In the genomic region with DNA sequence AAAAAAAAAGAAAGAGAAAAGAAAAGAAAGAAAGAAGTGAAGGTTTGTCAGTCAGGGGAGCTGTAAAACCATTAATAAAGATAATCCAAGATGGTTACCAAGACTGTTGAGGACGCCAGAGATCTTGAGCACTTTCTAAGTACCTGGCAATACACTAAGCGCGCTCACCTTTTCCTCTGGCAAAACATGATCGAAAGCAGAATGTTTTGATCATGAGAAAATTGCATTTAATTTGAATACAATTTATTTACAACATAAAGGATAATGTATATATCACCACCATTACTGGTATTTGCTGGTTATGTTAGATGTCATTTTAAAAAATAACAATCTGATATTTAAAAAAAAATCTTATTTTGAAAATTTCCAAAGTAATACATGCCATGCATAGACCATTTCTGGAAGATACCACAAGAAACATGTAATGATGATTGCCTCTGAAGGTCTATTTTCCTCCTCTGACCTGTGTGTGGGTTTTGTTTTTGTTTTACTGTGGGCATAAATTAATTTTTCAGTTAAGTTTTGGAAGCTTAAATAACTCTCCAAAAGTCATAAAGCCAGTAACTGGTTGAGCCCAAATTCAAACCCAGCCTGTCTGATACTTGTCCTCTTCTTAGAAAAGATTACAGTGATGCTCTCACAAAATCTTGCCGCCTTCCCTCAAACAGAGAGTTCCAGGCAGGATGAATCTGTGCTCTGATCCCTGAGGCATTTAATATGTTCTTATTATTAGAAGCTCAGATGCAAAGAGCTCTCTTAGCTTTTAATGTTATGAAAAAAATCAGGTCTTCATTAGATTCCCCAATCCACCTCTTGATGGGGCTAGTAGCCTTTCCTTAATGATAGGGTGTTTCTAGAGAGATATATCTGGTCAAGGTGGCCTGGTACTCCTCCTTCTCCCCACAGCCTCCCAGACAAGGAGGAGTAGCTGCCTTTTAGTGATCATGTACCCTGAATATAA, we compare ENCODE assay signal across 8 cellular contexts. TPM values are rescaled to one million over a fixed set of nuclear protein-coding genes. Genes with fewer than 3 reads are reported as not detected.
DNase-seq lines count a peak whose midpoint lies in the region; ATAC-seq and TF ChIP-seq lines count a peak whose summit lies in the region.

No MANE protein-coding gene starts in this region.

- H3K27ac Mint-ChIP-seq in activated naive CD8-positive, alpha-beta T cell treated with anti-CD3 and anti-CD28 coated beads, Interleukin-2, amount 50 U/mL, for 24 hours = peak overlapping the region; percentile 100

- H3K4me3 ChIP-seq in NB4 (ENCODE audit: low read depth, low read length) (peak overlapping the region; percentile 95), liver (ENCODE audit: low read depth in 1 of 3, low read length in 3 of 3) (peak overlapping the region; percentile 56 to 93 (median 88)), upper lobe of left lung (peak overlapping the region; percentile 67 to 87 (median 68))

- H3K27ac ChIP-seq in liver (ENCODE audit: low read depth in 1 of 2, low read length in 2 of 2) (peak overlapping the region; percentile 99), upper lobe of left lung (peak overlapping the region; percentile 99 to 100 (median 100))

- TF ChIP-seq EP300 in upper lobe of left lung (IDR thresholded peaks at IDR 0.05) = no peak

- peak overlapping the region; percentile 99 for H3K4me3 Mint-ChIP-seq in activated naive CD8-positive, alpha-beta T cell treated with anti-CD3 and anti-CD28 coated beads, Interleukin-2, amount 50 U/mL, for 24 hours

- no peak for TF ChIP-seq RAD21 in liver (IDR thresholded peaks at IDR 0.05)

- no peak for TF ChIP-seq POLR2A in NB4 (IDR thresholded peaks at IDR 0.05; ENCODE audit: extremely low read depth, insufficient read length)
- TF ChIP-seq POLR2A in upper lobe of left lung (IDR thresholded peaks at IDR 0.05) = peak in 1 of 4 donors; percentile 29

- H3K9me3 ChIP-seq in liver (ENCODE audit: control insufficient read depth in 4 of 4, low read length in 3 of 4) (no peaks in the 10 kb centered on the region), upper lobe of left lung (no peaks in the 10 kb centered on the region)

- TF ChIP-seq CTCF in NB4 (IDR thresholded peaks at IDR 0.05; ENCODE audit: low read depth, low read length) (peak; percentile 18), liver (IDR thresholded peaks at IDR 0.05; ENCODE audit: low read depth, low read length, missing input control) (no peak), upper lobe of left lung (IDR thresholded peaks at IDR 0.05) (peak in 2 of 6 experiments; percentile 14 to 17)

- peaks cover 69% of the 10 kb centered on the region for H3K4me1 Mint-ChIP-seq in activated naive CD8-positive, alpha-beta T cell treated with anti-CD3 and anti-CD28 coated beads, Interleukin-2, amount 50 U/mL, for 24 hours

- peaks cover 0 to 23% (median 10%) of the 10 kb centered on the region in 4 donors for H3K4me1 ChIP-seq in liver (ENCODE audit: control insufficient read depth in 4 of 4, insufficient read depth in 4 of 4, low read length in 3 of 4)
- H3K4me1 ChIP-seq in upper lobe of left lung = peaks cover 40 to 49% (median 45%) of the 10 kb centered on the region in 4 donors

- H3K27me3 ChIP-seq in liver (ENCODE audit: control insufficient read depth in 4 of 4, insufficient read depth in 4 of 4, low read length in 3 of 4) (no peaks in the 10 kb centered on the region), upper lobe of left lung (no peaks in the 10 kb centered on the region)

- DNase-seq in NCI-H2171 treated with DMSO at 0.1 percent for 48 hours (lab: John Stamatoyannopoulos, UW) (peak; percentile 4), NCI-H2171 (lab: John Stamatoyannopoulos, UW) (no peak), NB4 (ENCODE audit: low read depth) (peak; percentile 52), upper lobe of left lung (no peak)
- no peak for DNase-seq in activated naive CD8-positive, alpha-beta T cell treated with anti-CD3 and anti-CD28 coated beads, Interleukin-2, amount 50 U/mL, for 24 hours
- no peak for DNase-seq in central memory CD4-positive, alpha-beta T cell

- H3K27me3 Mint-ChIP-seq in activated naive CD8-positive, alpha-beta T cell treated with anti-CD3 and anti-CD28 coated beads, Interleukin-2, amount 50 U/mL, for 24 hours = no peaks in the 10 kb centered on the region

- no peaks in the 10 kb centered on the region for H3K9me3 Mint-ChIP-seq in activated naive CD8-positive, alpha-beta T cell treated with anti-CD3 and anti-CD28 coated beads, Interleukin-2, amount 50 U/mL, for 24 hours

- ATAC-seq in activated naive CD8-positive, alpha-beta T cell treated with anti-CD3 and anti-CD28 coated beads, Interleukin-2, amount 50 U/mL, for 24 hours = no peak
- no peak for ATAC-seq in upper lobe of left lung (ENCODE audit: low FRiP score in 2 of 2)
- ATAC-seq in HG03565 (IDR thresholded peaks at IDR 0.05; ENCODE audit: unreplicated experiment) = no peak

- H3K9ac ChIP-seq in liver (ENCODE audit: low read depth in 1 of 2, low read length in 2 of 2) = peak overlapping the region; percentile 74 to 98

- 62% methylated on average over 5 of the region's 5 CpGs for WGBS in liver
- WGBS in upper lobe of left lung, 2 donors = 29 to 47% methylated on average over 5 of the region's 5 CpGs

- H3K36me3 ChIP-seq in liver (ENCODE audit: control insufficient read depth in 4 of 4, insufficient read depth in 3 of 4, low read depth in 1 of 4, low read length in 3 of 4) = peaks cover 7 to 33% (median 33%) of the 10 kb centered on the region in 4 donors
- peaks cover 29 to 41% (median 33%) of the 10 kb centered on the region in 4 donors for H3K36me3 ChIP-seq in upper lobe of left lung

- H3K36me3 Mint-ChIP-seq in activated naive CD8-positive, alpha-beta T cell treated with anti-CD3 and anti-CD28 coated beads, Interleukin-2, amount 50 U/mL, for 24 hours (ENCODE audit: low read depth) = peaks cover 76% of the 10 kb centered on the region

TF ChIP-seq in liver, 16 proteins besides CTCF, POLR2A, EP300 and RAD21 (continues in another document):
- TF ChIP-seq SP1 (IDR thresholded peaks at IDR 0.05) (no peak), NR2F2 (IDR thresholded peaks at IDR 0.05) (no peak), HNF4A (conservative IDR thresholded peaks at IDR 0.05) (no peak), FOXA1 (IDR thresholded peaks at IDR 0.05) (no peak), EGR1 (IDR thresholded peaks at IDR 0.05; ENCODE audit: low read depth in 2 of 2) (no peak), RXRA (IDR thresholded peaks at IDR 0.05) (no peak), YY1 (IDR thresholded peaks at IDR 0.05) (no peak), HNF4G (IDR thresholded peaks at IDR 0.05) (no peak), JUND (IDR thresholded peaks at IDR 0.05) (no peak)
- TF ChIP-seq, protein P1, sequence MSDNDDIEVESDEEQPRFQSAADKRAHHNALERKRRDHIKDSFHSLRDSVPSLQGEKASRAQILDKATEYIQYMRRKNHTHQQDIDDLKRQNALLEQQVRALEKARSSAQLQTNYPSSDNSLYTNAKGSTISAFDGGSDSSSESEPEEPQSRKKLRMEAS (IDR thresholded peaks at IDR 0.05) = no peak
- TF ChIP-seq, protein P2, sequence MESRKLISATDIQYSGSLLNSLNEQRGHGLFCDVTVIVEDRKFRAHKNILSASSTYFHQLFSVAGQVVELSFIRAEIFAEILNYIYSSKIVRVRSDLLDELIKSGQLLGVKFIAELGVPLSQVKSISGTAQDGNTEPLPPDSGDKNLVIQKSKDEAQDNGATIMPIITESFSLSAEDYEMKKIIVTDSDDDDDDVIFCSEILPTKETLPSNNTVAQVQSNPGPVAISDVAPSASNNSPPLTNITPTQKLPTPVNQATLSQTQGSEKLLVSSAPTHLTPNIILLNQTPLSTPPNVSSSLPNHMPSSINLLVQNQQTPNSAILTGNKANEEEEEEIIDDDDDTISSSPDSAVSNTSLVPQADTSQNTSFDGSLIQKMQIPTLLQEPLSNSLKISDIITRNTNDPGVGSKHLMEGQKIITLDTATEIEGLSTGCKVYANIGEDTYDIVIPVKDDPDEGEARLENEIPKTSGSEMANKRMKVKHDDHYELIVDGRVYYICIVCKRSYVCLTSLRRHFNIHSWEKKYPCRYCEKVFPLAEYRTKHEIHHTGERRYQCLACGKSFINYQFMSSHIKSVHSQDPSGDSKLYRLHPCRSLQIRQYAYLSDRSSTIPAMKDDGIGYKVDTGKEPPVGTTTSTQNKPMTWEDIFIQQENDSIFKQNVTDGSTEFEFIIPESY (IDR thresholded peaks at IDR 0.05) = no peak
- TF ChIP-seq, protein P3, sequence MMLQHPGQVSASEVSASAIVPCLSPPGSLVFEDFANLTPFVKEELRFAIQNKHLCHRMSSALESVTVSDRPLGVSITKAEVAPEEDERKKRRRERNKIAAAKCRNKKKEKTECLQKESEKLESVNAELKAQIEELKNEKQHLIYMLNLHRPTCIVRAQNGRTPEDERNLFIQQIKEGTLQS (IDR thresholded peaks at IDR 0.05) = no peak

RNA-seq across cellular contexts. Expression of a gene that starts 2.0 kb away (rescaled TPM):
- 1,000 to 10,000 TPM; 1,388 to 2,879 TPM for total RNA-seq in liver
- polyA plus RNA-seq in liver = 1,000 to 10,000 TPM; 3,021 to 3,787 TPM
- total RNA-seq in upper lobe of left lung = 1,000 to 10,000 TPM in 5 of 6 donors, 100 to 1,000 TPM in 1; 963 to 7,115 (median 3,598) TPM

RNA-seq across cellular contexts. Expression of a gene that starts 2.2 kb away (rescaled TPM):
- total RNA-seq in liver (1 to 10 TPM in 1 of 2 donors, under 1 TPM in 1; 0.65 to 1.0 TPM), upper lobe of left lung (10 to 100 TPM in 2 of 6 donors, 1 to 10 TPM in 4; 2.6 to 30.4 (median 7.8) TPM)
- polyA plus RNA-seq in liver = under 1 TPM; 0.32 to 0.68 TPM

RNA-seq across cellular contexts. Expression of a gene that starts 23.0 kb away (rescaled TPM):
- 1 to 10 TPM; 4.9 to 5.7 TPM for total RNA-seq in liver
- 10 to 100 TPM in 1 of 2 donors, 1 to 10 TPM in 1; 3.6 to 10.0 TPM for polyA plus RNA-seq in liver
- 10 to 100 TPM; 10.3 to 29.3 (median 18.3) TPM for total RNA-seq in upper lobe of left lung

RNA-seq across cellular contexts. Expression of a gene that starts 49.8 kb away (rescaled TPM):
- total RNA-seq in liver = 10 to 100 TPM; 40.0 to 65.3 TPM
- polyA plus RNA-seq in liver = 10 to 100 TPM; 17.3 to 22.6 TPM
- total RNA-seq in upper lobe of left lung = 100 to 1,000 TPM in 3 of 6 donors, 10 to 100 TPM in 3; 81.6 to 161 (median 97.4) TPM

Comparison
In these comparisons a context has a peak if more than half of its experiments do, and no peak if none do; other contexts are left out.
1. DNase-seq: peak in NCI-H2171 treated with DMSO at 0.1 percent for 48 hours (single experiment) and NB4 (single experiment); none in NCI-H2171 (single experiment), activated naive CD8-positive, alpha-beta T cell treated with anti-CD3 and anti-CD28 coated beads, Interleukin-2, amount 50 U/mL, for 24 hours (single experiment), upper lobe of left lung (0 of 2) and central memory CD4-positive, alpha-beta T cell (single experiment).
2. Peak in every context shown above with its lines, with median percentiles within 50 percentile points of each other: H3K4me3 ChIP-seq.